Comparison of ENCODE assay signal across 16 cellular contexts in genomic region chr3:23106641-23107040, GRCh38.
DNase-seq lines count a peak whose midpoint lies in the region; ATAC-seq and TF ChIP-seq lines count a peak whose summit lies in the region.
"Had no signal": no experiment of that assay in that cellular context is flagged by ENCODE, and none has a peak within 500 bp of the region (broad histone marks: within the 10 kb centered on the region; RNA-seq: fewer than 3 reads in every experiment).

No MANE protein-coding gene starts in this region.

- H3K4me1 Mint-ChIP-seq in endodermal cell = peaks cover 11% of the 10 kb centered on the region
- H3K4me1 Mint-ChIP-seq: CD4-positive, CD25-positive, alpha-beta regulatory T cell had no signal

- DNase-seq in ELF-1 (ENCODE audit: low read depth, low spot score) = peak; percentile 84
- peak; percentile 96 for DNase-seq in NCI-H82 treated with DMSO at 0.1 percent for 48 hours (lab: John Stamatoyannopoulos, UW; ENCODE audit: unreplicated experiment)
- DNase-seq in endodermal cell = peak; percentile 66
- DNase-seq in retinal pigment epithelial cell (ENCODE audit: low read depth) = peak; percentile 46
- DNase-seq in T-helper 9 cell = no peak
- no peak for DNase-seq in activated CD4-positive, alpha-beta T cell treated with anti-CD3 and anti-CD28 coated beads, Interleukin-2, amount 50 U/mL, for 48 hours
- DNase-seq: ACHN; Calu3; CD4-positive, CD25-positive, alpha-beta regulatory T cell; DMS153; DMS79 treated with DMSO at 0.1 percent for 48 hours; EL; GDM1 had no signal

- no peaks in the 10 kb centered on the region for H3K27me3 Mint-ChIP-seq in endodermal cell (ENCODE audit: insufficient read depth)
- H3K27me3 Mint-ChIP-seq: CD4-positive, CD25-positive, alpha-beta regulatory T cell had no signal

- H3K27ac Mint-ChIP-seq in endodermal cell = no peak overlapping the region

- H3K36me3 Mint-ChIP-seq in endodermal cell (ENCODE audit: low read depth) = no peaks in the 10 kb centered on the region
- H3K36me3 Mint-ChIP-seq: CD4-positive, CD25-positive, alpha-beta regulatory T cell had no signal

- TF ChIP-seq CTCF in endodermal cell (conservative IDR thresholded peaks at IDR 0.05) (no peak), retinal pigment epithelial cell (conservative IDR thresholded peaks at IDR 0.05; ENCODE audit: low read depth, low read length) (no peak)

- H3K4me1 ChIP-seq in endodermal cell (ENCODE audit: control insufficient read depth, insufficient read depth, low read length) = peaks cover 4% of the 10 kb centered on the region
- H3K4me1 ChIP-seq: BLaER1 treated with 17β-estradiol and CSF1 and Interleukin-3, amounts not matched to agents 10 nM and 100 nM had no signal

- H3K27ac ChIP-seq in endodermal cell (ENCODE audit: low read depth, low read length) = no peak overlapping the region
- H3K27ac ChIP-seq: BLaER1 treated with 17β-estradiol and CSF1 and Interleukin-3, amounts not matched to agents 10 nM and 100 nM; HL-60 had no signal

- H3K9me3 Mint-ChIP-seq in endodermal cell = no peaks in the 10 kb centered on the region

- no peaks in the 10 kb centered on the region for H3K36me3 ChIP-seq in endodermal cell (ENCODE audit: control insufficient read depth, insufficient read depth, low read length)
- H3K36me3 ChIP-seq: BLaER1 treated with 17β-estradiol and CSF1 and Interleukin-3, amounts not matched to agents 10 nM and 100 nM had no signal

- no peak overlapping the region for H3K4me3 Mint-ChIP-seq in endodermal cell
- H3K4me3 Mint-ChIP-seq: CD4-positive, CD25-positive, alpha-beta regulatory T cell had no signal

- 72 to 82% methylated on average over 6 of the region's 6 CpGs for WGBS in endodermal cell (ENCODE audit: insufficient coverage in 1 of 2, insufficient read length in 1 of 2), 2 experiments

- no peak for ATAC-seq in GM21360 (IDR thresholded peaks at IDR 0.05; ENCODE audit: unreplicated experiment)

- no peak overlapping the region for H3K9ac ChIP-seq in endodermal cell (ENCODE audit: extremely low read depth, low read length, poor library complexity, severe bottlenecking)
- H3K9ac ChIP-seq: BLaER1 treated with 17β-estradiol and CSF1 and Interleukin-3, amounts not matched to agents 10 nM and 100 nM had no signal

- no peaks in the 10 kb centered on the region for H3K9me3 ChIP-seq in endodermal cell (ENCODE audit: control insufficient read depth, low read length)
- H3K9me3 ChIP-seq: BLaER1 treated with 17β-estradiol and CSF1 and Interleukin-3, amounts not matched to agents 10 nM and 100 nM had no signal

- no peaks in the 10 kb centered on the region for H3K27me3 ChIP-seq in endodermal cell (ENCODE audit: control insufficient read depth, insufficient read depth, low read length, poor library complexity, severe bottlenecking)
- H3K27me3 ChIP-seq: BLaER1 treated with 17β-estradiol and CSF1 and Interleukin-3, amounts not matched to agents 10 nM and 100 nM had no signal

- H3K4me3 ChIP-seq in endodermal cell (ENCODE audit: low read length) = no peak overlapping the region
- no peak overlapping the region for H3K4me3 ChIP-seq in retinal pigment epithelial cell (ENCODE audit: low read length)
- H3K4me3 ChIP-seq: BLaER1 treated with 17β-estradiol and CSF1 and Interleukin-3, amounts not matched to agents 10 nM and 100 nM had no signal

Comparison
In these comparisons a context has a peak if more than half of its experiments do, and no peak if none do; other contexts are left out.
1. DNase-seq: peak in ELF-1 (single experiment), NCI-H82 treated with DMSO at 0.1 percent for 48 hours (single experiment), endodermal cell (single experiment) and retinal pigment epithelial cell (single experiment); none in T-helper 9 cell (single experiment) and activated CD4-positive, alpha-beta T cell treated with anti-CD3 and anti-CD28 coated beads, Interleukin-2, amount 50 U/mL, for 48 hours (0 of 2).